1 cellular context compared by ENCODE assay signal in the genomic region with DNA sequence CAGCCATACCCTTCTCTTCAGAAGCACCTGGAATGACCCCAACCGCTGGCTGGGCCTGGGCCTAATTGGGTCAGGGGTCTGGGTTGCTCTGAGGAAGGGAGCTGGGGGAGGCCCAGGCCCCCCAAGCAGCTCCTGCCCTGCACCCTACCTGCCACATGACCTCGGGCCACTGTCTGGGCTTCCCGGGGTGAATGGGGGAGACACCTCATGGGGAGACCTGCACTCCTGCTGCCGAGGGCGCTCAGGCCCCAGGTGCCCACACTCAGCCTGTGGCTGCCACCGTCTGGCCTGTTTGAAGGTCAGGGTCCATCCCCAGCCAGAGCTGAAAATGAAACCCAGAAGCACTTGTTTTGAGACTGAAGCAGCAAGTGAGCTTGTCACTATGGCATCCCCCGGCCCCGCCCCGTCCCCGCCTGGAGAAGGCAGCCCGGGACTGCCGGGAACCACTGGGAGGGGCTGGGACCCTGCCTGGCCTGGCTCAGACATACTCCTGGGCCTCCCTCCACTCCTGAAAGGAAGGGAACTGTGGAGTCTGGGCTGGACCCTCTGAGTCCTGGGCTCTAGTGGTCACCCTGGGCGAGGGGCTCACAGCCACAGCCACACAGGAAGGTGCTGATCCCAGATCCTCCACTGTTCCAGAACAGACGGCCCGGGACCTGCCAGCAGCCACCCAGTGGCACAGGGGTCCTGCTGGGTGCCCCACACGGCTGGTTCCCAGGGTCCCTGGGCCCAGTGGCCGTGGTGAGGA.
TF ChIP-seq lines count a peak whose summit lies in the region.

No MANE protein-coding gene starts in this region.

TF ChIP-seq in HepG2, 621 proteins besides CTCF, POLR2A, EP300 and RAD21 (continued from another document and continues in another):
- TF ChIP-seq TBL1XR1 (IDR thresholded peaks at IDR 0.05; ENCODE audit: borderline replicate concordance, low read length, partially characterized antibody) (no peak), ZNF10 (CRISPR knock-in tag; IDR thresholded peaks at IDR 0.05; ENCODE audit: borderline replicate concordance, low read depth) (no peak), FOXA3 (CRISPR knock-in tag; IDR thresholded peaks at IDR 0.05) (0 out of 2 replicates have a peak, but pooled peaks have one; percentile 28), SRY (CRISPR knock-in tag; IDR thresholded peaks at IDR 0.05) (peak; percentile 40; the same call in 1 of the 2 replicates), PREB (CRISPR knock-in tag; IDR thresholded peaks at IDR 0.05) (no peak), MTA3 (CRISPR knock-in tag; IDR thresholded peaks at IDR 0.05) (no peak), BORCS8-MEF2B (CRISPR knock-in tag; IDR thresholded peaks at IDR 0.05) (no peak), HOMEZ (CRISPR knock-in tag; IDR thresholded peaks at IDR 0.05; ENCODE audit: low read depth) (peak; percentile 27; the same call in 1 of the 2 replicates), RFX3 (CRISPR knock-in tag; IDR thresholded peaks at IDR 0.05) (0 out of 2 replicates have a peak, but pooled peaks have one; percentile 37), KAT8 (CRISPR knock-in tag; IDR thresholded peaks at IDR 0.05) (peak; percentile 68), THYN1 (CRISPR knock-in tag; IDR thresholded peaks at IDR 0.05; ENCODE audit: borderline replicate concordance, low read depth) (no peak), KDM4B (CRISPR knock-in tag; IDR thresholded peaks at IDR 0.05) (no peak), ZNF770 (CRISPR knock-in tag; IDR thresholded peaks at IDR 0.05) (no peak; the same call in 1 of the 2 replicates), ZNF672 (CRISPR knock-in tag; IDR thresholded peaks at IDR 0.05) (no peak), SIX1 (CRISPR knock-in tag; IDR thresholded peaks at IDR 0.05; ENCODE audit: borderline replicate concordance) (no peak), ZNF274 (CRISPR knock-in tag; IDR thresholded peaks at IDR 0.05) (no peak), ZFYVE20 (CRISPR knock-in tag; IDR thresholded peaks at IDR 0.05; ENCODE audit: borderline replicate concordance, low read depth) (no peak), BCLAF1 (IDR thresholded peaks at IDR 0.05) (no peak), ZNF253 (CRISPR knock-in tag; IDR thresholded peaks at IDR 0.05; ENCODE audit: borderline replicate concordance) (no peak), ZBTB3 (CRISPR knock-in tag; IDR thresholded peaks at IDR 0.05; ENCODE audit: borderline replicate concordance, low read depth) (no peak), LCORL (IDR thresholded peaks at IDR 0.05) (no peak), LCORL (CRISPR knock-in tag; IDR thresholded peaks at IDR 0.05) (peak; percentile 94), REPIN1 (CRISPR knock-in tag; IDR thresholded peaks at IDR 0.05; ENCODE audit: borderline replicate concordance, low read depth) (peak; percentile 39; the same call in 1 of the 2 replicates), HNF4A (CRISPR knock-in tag; IDR thresholded peaks at IDR 0.05) (peak; percentile 84), PHF21A (CRISPR knock-in tag; IDR thresholded peaks at IDR 0.05) (peak; percentile 47; the same call in 1 of the 2 replicates), ZNF75D (CRISPR knock-in tag; IDR thresholded peaks at IDR 0.05; ENCODE audit: borderline replicate concordance) (no peak), DNMT3B (CRISPR knock-in tag; conservative IDR thresholded peaks at IDR 0.05) (no peak), ZNF230 (CRISPR knock-in tag; IDR thresholded peaks at IDR 0.05) (no peak), WIZ (CRISPR knock-in tag; IDR thresholded peaks at IDR 0.05) (0 out of 2 replicates have a peak, but pooled peaks have one; percentile 53), AKAP8 (CRISPR knock-in tag; IDR thresholded peaks at IDR 0.05) (peak; percentile 96), E2F1 (CRISPR knock-in tag; IDR thresholded peaks at IDR 0.05) (no peak), CHD4 (IDR thresholded peaks at IDR 0.05; ENCODE audit: borderline replicate concordance, low read length) (no peak), SATB2 (CRISPR knock-in tag; IDR thresholded peaks at IDR 0.05) (no peak), SIX4 (CRISPR knock-in tag; IDR thresholded peaks at IDR 0.05) (no peak), TCF12 (IDR thresholded peaks at IDR 0.05) (no peak), TCF12 (CRISPR knock-in tag; IDR thresholded peaks at IDR 0.05) (no peak)
- TF ChIP-seq, protein P1, sequence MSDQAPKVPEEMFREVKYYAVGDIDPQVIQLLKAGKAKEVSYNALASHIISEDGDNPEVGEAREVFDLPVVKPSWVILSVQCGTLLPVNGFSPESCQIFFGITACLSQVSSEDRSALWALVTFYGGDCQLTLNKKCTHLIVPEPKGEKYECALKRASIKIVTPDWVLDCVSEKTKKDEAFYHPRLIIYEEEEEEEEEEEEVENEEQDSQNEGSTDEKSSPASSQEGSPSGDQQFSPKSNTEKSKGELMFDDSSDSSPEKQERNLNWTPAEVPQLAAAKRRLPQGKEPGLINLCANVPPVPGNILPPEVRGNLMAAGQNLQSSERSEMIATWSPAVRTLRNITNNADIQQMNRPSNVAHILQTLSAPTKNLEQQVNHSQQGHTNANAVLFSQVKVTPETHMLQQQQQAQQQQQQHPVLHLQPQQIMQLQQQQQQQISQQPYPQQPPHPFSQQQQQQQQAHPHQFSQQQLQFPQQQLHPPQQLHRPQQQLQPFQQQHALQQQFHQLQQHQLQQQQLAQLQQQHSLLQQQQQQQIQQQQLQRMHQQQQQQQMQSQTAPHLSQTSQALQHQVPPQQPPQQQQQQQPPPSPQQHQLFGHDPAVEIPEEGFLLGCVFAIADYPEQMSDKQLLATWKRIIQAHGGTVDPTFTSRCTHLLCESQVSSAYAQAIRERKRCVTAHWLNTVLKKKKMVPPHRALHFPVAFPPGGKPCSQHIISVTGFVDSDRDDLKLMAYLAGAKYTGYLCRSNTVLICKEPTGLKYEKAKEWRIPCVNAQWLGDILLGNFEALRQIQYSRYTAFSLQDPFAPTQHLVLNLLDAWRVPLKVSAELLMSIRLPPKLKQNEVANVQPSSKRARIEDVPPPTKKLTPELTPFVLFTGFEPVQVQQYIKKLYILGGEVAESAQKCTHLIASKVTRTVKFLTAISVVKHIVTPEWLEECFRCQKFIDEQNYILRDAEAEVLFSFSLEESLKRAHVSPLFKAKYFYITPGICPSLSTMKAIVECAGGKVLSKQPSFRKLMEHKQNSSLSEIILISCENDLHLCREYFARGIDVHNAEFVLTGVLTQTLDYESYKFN (CRISPR knock-in tag; conservative IDR thresholded peaks at IDR 0.05) = peak; percentile 66
- TF ChIP-seq, protein P2, sequence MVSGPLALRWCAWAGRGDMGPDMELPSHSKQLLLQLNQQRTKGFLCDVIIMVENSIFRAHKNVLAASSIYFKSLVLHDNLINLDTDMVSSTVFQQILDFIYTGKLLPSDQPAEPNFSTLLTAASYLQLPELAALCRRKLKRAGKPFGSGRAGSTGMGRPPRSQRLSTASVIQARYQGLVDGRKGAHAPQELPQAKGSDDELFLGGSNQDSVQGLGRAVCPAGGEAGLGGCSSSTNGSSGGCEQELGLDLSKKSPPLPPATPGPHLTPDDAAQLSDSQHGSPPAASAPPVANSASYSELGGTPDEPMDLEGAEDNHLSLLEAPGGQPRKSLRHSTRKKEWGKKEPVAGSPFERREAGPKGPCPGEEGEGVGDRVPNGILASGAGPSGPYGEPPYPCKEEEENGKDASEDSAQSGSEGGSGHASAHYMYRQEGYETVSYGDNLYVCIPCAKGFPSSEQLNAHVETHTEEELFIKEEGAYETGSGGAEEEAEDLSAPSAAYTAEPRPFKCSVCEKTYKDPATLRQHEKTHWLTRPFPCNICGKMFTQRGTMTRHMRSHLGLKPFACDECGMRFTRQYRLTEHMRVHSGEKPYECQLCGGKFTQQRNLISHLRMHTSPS (CRISPR knock-in tag; IDR thresholded peaks at IDR 0.05; ENCODE audit: low read depth) = 0 out of 2 replicates have a peak, but pooled peaks have one; percentile 69
- TF ChIP-seq, protein P3, sequence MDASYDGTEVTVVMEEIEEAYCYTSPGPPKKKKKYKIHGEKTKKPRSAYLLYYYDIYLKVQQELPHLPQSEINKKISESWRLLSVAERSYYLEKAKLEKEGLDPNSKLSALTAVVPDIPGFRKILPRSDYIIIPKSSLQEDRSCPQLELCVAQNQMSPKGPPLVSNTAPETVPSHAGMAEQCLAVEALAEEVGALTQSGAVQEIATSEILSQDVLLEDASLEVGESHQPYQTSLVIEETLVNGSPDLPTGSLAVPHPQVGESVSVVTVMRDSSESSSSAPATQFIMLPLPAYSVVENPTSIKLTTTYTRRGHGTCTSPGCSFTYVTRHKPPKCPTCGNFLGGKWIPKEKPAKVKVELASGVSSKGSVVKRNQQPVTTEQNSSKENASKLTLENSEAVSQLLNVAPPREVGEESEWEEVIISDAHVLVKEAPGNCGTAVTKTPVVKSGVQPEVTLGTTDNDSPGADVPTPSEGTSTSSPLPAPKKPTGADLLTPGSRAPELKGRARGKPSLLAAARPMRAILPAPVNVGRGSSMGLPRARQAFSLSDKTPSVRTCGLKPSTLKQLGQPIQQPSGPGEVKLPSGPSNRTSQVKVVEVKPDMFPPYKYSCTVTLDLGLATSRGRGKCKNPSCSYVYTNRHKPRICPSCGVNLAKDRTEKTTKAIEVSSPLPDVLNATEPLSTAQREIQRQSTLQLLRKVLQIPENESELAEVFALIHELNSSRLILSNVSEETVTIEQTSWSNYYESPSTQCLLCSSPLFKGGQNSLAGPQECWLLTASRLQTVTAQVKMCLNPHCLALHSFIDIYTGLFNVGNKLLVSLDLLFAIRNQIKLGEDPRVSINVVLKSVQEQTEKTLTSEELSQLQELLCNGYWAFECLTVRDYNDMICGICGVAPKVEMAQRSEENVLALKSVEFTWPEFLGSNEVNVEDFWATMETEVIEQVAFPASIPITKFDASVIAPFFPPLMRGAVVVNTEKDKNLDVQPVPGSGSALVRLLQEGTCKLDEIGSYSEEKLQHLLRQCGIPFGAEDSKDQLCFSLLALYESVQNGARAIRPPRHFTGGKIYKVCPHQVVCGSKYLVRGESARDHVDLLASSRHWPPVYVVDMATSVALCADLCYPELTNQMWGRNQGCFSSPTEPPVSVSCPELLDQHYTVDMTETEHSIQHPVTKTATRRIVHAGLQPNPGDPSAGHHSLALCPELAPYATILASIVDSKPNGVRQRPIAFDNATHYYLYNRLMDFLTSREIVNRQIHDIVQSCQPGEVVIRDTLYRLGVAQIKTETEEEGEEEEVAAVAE (CRISPR knock-in tag; IDR thresholded peaks at IDR 0.05; ENCODE audit: borderline replicate concordance) = peak; percentile 46; the same call in 1 of the 2 replicates
